ENCODE assay signal across 28 cellular contexts in the genomic region with DNA sequence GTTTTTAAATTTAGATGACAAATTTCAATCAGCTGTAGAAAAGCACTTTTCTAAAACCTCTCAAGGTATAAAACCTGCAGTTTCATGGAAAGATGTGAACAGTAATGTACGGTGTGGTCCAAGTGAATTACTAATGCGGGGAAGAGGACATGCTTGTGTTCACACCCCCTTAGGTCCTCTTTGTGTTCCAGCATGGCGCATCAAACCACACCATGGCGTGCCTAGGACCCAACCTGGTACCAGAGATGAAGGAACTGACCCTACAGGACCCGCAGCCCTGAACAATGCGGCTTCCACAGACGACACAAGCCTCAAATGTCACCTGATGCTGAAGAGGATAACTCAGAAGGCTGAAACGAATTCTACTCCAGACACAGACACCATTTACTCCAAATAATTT.
"Had no signal": no experiment of that assay in that cellular context is flagged by ENCODE, and none has a peak within 500 bp of the region (broad histone marks: within the 10 kb centered on the region; RNA-seq: fewer than 3 reads in every experiment).

No MANE protein-coding gene starts in this region.

- H3K4me3 Mint-ChIP-seq: activated CD8-positive, alpha-beta memory T cell treated with anti-CD3 and anti-CD28 coated beads, Interleukin-2, amount 10 ng/mL, durations not matched to agents 7 days and 5 days; activated naive CD8-positive, alpha-beta T cell treated with anti-CD3 and anti-CD28 coated beads, Interleukin-2, amount 50 U/mL, for 24 hours; activated T-cell treated with anti-CD3 and anti-CD28 coated beads, Interleukin-2, amount 50 U/mL, for 4 hours; T-helper 1 cell treated with Interleukin-12 subunit alpha and Interleukin-12 subunit beta and Interleukin-4 antibody, amounts not matched to agents 30 μg/mL and 1 μg/mL, for 36 hours; WTC11 had no signal

- H3K27me3 Mint-ChIP-seq: activated CD8-positive, alpha-beta memory T cell treated with anti-CD3 and anti-CD28 coated beads, Interleukin-2, amount 10 ng/mL, durations not matched to agents 7 days and 5 days; activated naive CD8-positive, alpha-beta T cell treated with anti-CD3 and anti-CD28 coated beads, Interleukin-2, amount 50 U/mL, for 24 hours had no signal

- DNase-seq: activated CD4-positive, alpha-beta T cell treated with anti-CD3 and anti-CD28 coated beads for 48 hours; activated CD4-positive, alpha-beta T cell treated with anti-CD3 and anti-CD28 coated beads, Interleukin-2, amount 50 U/mL, for 4 hours; activated CD4-positive, CD25-positive, alpha-beta regulatory T cell treated with anti-CD3 and anti-CD28 coated beads, Interleukin-2, amount 50 U/mL, for 72 hours; activated CD8-positive, alpha-beta memory T cell treated with anti-CD3 and anti-CD28 coated beads, Interleukin-2, amount 10 ng/mL, durations not matched to agents 7 days and 5 days; activated effector memory CD4-positive, alpha-beta T cell treated with anti-CD3 and anti-CD28 coated beads, Interleukin-2, amount 50 U/mL, for 16 hours; activated naive CD4-positive, alpha-beta T cell treated with Interleukin-2 at 50 U/mL for 16 hours; activated naive CD8-positive, alpha-beta T cell treated with anti-CD3 and anti-CD28 coated beads, Interleukin-2, amount 50 U/mL, for 24 hours; activated T-cell treated with anti-CD3 and anti-CD28 coated beads, Interleukin-2, amount 50 U/mL, for 4 hours; amniotic stem cell; cerebellar nuclear complex; Karpas-422; NCI-H1048; NCI-H146; NCI-H2029; NCI-H2107; NCI-H2171 treated with DMSO at 0.1 percent for 48 hours; NCI-H226; NCI-H510A treated with DMSO at 0.1 percent for 48 hours; NCI-H69; NK-92 treated with Interleukin-12 subunit alpha and Interleukin-12 subunit beta, amount 100 ng/mL, for 24 hours; OCI-M1; RPMI8226; T-helper 9 cell had no signal

- H3K36me3 Mint-ChIP-seq: activated CD8-positive, alpha-beta memory T cell treated with anti-CD3 and anti-CD28 coated beads, Interleukin-2, amount 10 ng/mL, durations not matched to agents 7 days and 5 days; activated naive CD4-positive, alpha-beta T cell treated with anti-CD3 and anti-CD28 coated beads, Interleukin-2, amount 50 U/mL, for 72 hours had no signal

- H3K4me1 Mint-ChIP-seq: activated CD8-positive, alpha-beta memory T cell treated with anti-CD3 and anti-CD28 coated beads, Interleukin-2, amount 10 ng/mL, durations not matched to agents 7 days and 5 days had no signal

- H3K27ac Mint-ChIP-seq: activated CD8-positive, alpha-beta memory T cell treated with anti-CD3 and anti-CD28 coated beads, Interleukin-2, amount 10 ng/mL, durations not matched to agents 7 days and 5 days; activated naive CD4-positive, alpha-beta T cell treated with anti-CD3 and anti-CD28 coated beads, Interleukin-2, amount 50 U/mL, for 72 hours; activated naive CD8-positive, alpha-beta T cell treated with anti-CD3 and anti-CD28 coated beads, Interleukin-2, amount 50 U/mL, for 24 hours; T-helper 1 cell treated with Interleukin-12 subunit alpha and Interleukin-12 subunit beta and Interleukin-4 antibody, amounts not matched to agents 30 μg/mL and 1 μg/mL, for 36 hours; WTC11 had no signal

- H3K9me3 Mint-ChIP-seq: activated naive CD4-positive, alpha-beta T cell treated with anti-CD3 and anti-CD28 coated beads, Interleukin-2, amount 50 U/mL, for 72 hours; activated naive CD8-positive, alpha-beta T cell treated with anti-CD3 and anti-CD28 coated beads, Interleukin-2, amount 50 U/mL, for 24 hours; activated T-cell treated with anti-CD3 and anti-CD28 coated beads, Interleukin-2, amount 50 U/mL, for 4 hours; T-helper 1 cell treated with Interleukin-12 subunit alpha and Interleukin-12 subunit beta and Interleukin-4 antibody, amounts not matched to agents 30 μg/mL and 1 μg/mL, for 36 hours had no signal

- ATAC-seq: activated CD8-positive, alpha-beta memory T cell treated with anti-CD3 and anti-CD28 coated beads, Interleukin-2, amount 10 ng/mL, durations not matched to agents 7 days and 5 days; activated naive CD4-positive, alpha-beta T cell treated with anti-CD3 and anti-CD28 coated beads, Interleukin-2, amount 50 U/mL, for 72 hours; activated naive CD8-positive, alpha-beta T cell treated with anti-CD3 and anti-CD28 coated beads, Interleukin-2, amount 50 U/mL, for 24 hours; activated T-cell treated with anti-CD3 and anti-CD28 coated beads, Interleukin-2, amount 50 U/mL, for 4 hours; Panc1; Right ventricle myocardium inferior; WTC11 had no signal
